8 cellular contexts compared by ENCODE assay signal in the genomic region with DNA sequence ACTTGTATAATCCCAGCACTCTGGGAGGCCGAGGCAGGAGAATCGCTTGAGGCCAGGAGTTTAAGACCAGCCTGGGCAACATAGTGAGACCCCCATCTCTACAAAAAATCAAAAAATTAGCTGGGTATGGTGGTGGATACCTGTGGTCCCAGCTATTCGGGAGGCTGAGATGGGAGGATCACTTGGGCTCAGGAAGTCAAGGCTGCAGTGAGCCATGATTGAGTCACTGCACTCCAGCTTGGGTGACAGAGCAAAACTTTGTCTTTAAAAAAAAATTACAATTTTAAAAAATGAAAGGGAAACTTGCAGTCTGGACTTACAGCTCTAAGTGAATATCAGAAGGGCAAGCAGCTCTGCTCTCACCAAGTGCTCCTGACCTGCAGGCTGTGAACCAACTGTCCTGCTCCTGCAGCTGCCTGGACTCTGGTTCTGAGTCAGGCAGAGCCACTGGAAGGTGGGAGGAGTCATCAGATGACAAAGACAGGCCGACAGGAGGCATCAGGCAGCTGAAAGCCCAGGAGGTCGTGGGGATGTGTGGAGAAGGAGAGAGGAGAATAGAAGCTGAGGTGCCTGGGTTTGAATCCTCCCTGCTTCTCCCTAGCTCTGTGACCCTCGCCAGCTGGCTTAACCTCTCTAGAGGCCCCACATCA. TPM values are rescaled to one million over a fixed set of nuclear protein-coding genes. Genes with fewer than 3 reads are reported as not detected.
DNase-seq lines count a peak whose midpoint lies in the region; ATAC-seq and TF ChIP-seq lines count a peak whose summit lies in the region.

No MANE protein-coding gene starts in this region.

- DNase-seq in AG04450 (ENCODE audit: low read depth, low spot score) (no peak), WTC11 (ENCODE audit: low spot score) (peak; percentile 39), left kidney (ENCODE audit: low read depth, low spot score) (peak; percentile 35), NCI-H2081 (lab: John Stamatoyannopoulos, UW) (no peak), globus pallidus (ENCODE audit: low spot score) (no peak)
- DNase-seq in stimulated activated CD4-positive, alpha-beta T cell treated with anti-CD3 and anti-CD28 coated beads, Interleukin-4, amount 100 ng/mL, for 24 hours: no peak

- TF ChIP-seq CTCF in AG04450 (IDR thresholded peaks at IDR 0.05; ENCODE audit: low read depth, low read length): peak; percentile 34
- no peak for TF ChIP-seq CTCF in WTC11 (IDR thresholded peaks at IDR 0.05)

- H3K27me3 ChIP-seq in AG04450 (ENCODE audit: control insufficient read depth, insufficient read depth, low read length): peaks cover 8% of the 10 kb centered on the region

- peaks cover 20% of the 10 kb centered on the region for H3K4me1 Mint-ChIP-seq in WTC11

- H3K9me3 ChIP-seq in AG04450 (ENCODE audit: control insufficient read depth, insufficient read depth, low read length): no peaks in the 10 kb centered on the region

- H3K36me3 Mint-ChIP-seq in WTC11: peaks cover 8% of the 10 kb centered on the region; the same call in 1 of the 2 replicates

- no peak overlapping the region for H3K27ac ChIP-seq in AG04450 (ENCODE audit: low read depth, low read length)

- no peak overlapping the region for H3K4me3 ChIP-seq in AG04450 (ENCODE audit: low read depth, low read length)

- ATAC-seq in GM18511 (IDR thresholded peaks at IDR 0.05; ENCODE audit: unreplicated experiment) (peak; percentile 70), HG03039 (IDR thresholded peaks at IDR 0.05; ENCODE audit: unreplicated experiment) (peak; percentile 83), WTC11 (peak; percentile 72)

- H3K27me3 Mint-ChIP-seq in WTC11 (ENCODE audit: low read depth): no peaks in the 10 kb centered on the region; the same call in 1 of the 2 replicates

- peak overlapping the region; percentile 70; the same call in 1 of the 2 replicates for H3K27ac Mint-ChIP-seq in WTC11

- H3K9me3 Mint-ChIP-seq in WTC11: no peaks in the 10 kb centered on the region

- POLR2A ChIA-PET in AG04450 (lab: Yijun Ruan, JAX) (no interaction called here), WTC11 (lab: Charles Lee) (interaction anchor here (1.3 to 1.7 kb wide), 2 partner anchors 21 to 33 kb away, joined by 4 to 5 read pairs; a partner anchor contains a TSS)

- H3K4me3 Mint-ChIP-seq in WTC11: no peak overlapping the region

- CTCF ChIA-PET in AG04450 (lab: Charles Lee) (interaction anchor here (0.9 to 2.1 kb wide), 6 partner anchors 19 to 201 kb away, joined by 3 to 23 read pairs (median 4); no protein-coding TSS in a partner anchor), WTC11 (lab: Charles Lee) (interaction anchor here (0.6 to 1.8 kb wide), 18 partner anchors 7 to 201 kb away, joined by 3 to 12 read pairs (median 4); a partner anchor contains a TSS)

TF ChIP-seq in WTC11, 78 proteins besides CTCF, POLR2A, EP300 and RAD21:
- TF ChIP-seq SMAD4 (CRISPR knock-in tag; IDR thresholded peaks at IDR 0.05) (no peak), ZNF232 (CRISPR knock-in tag; IDR thresholded peaks at IDR 0.05) (no peak), ZBTB21 (CRISPR knock-in tag; IDR thresholded peaks at IDR 0.05; ENCODE audit: borderline replicate concordance) (no peak)
- TF ChIP-seq, protein P1, sequence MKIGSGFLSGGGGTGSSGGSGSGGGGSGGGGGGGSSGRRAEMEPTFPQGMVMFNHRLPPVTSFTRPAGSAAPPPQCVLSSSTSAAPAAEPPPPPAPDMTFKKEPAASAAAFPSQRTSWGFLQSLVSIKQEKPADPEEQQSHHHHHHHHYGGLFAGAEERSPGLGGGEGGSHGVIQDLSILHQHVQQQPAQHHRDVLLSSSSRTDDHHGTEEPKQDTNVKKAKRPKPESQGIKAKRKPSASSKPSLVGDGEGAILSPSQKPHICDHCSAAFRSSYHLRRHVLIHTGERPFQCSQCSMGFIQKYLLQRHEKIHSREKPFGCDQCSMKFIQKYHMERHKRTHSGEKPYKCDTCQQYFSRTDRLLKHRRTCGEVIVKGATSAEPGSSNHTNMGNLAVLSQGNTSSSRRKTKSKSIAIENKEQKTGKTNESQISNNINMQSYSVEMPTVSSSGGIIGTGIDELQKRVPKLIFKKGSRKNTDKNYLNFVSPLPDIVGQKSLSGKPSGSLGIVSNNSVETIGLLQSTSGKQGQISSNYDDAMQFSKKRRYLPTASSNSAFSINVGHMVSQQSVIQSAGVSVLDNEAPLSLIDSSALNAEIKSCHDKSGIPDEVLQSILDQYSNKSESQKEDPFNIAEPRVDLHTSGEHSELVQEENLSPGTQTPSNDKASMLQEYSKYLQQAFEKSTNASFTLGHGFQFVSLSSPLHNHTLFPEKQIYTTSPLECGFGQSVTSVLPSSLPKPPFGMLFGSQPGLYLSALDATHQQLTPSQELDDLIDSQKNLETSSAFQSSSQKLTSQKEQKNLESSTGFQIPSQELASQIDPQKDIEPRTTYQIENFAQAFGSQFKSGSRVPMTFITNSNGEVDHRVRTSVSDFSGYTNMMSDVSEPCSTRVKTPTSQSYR (CRISPR knock-in tag; IDR thresholded peaks at IDR 0.05): no peak
- TF ChIP-seq, protein P2, sequence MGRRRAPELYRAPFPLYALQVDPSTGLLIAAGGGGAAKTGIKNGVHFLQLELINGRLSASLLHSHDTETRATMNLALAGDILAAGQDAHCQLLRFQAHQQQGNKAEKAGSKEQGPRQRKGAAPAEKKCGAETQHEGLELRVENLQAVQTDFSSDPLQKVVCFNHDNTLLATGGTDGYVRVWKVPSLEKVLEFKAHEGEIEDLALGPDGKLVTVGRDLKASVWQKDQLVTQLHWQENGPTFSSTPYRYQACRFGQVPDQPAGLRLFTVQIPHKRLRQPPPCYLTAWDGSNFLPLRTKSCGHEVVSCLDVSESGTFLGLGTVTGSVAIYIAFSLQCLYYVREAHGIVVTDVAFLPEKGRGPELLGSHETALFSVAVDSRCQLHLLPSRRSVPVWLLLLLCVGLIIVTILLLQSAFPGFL (CRISPR knock-in tag; IDR thresholded peaks at IDR 0.05; ENCODE audit: borderline replicate concordance): no peak

RNA-seq across cellular contexts. Expression of a gene that starts 9.6 kb away (rescaled TPM):
- polyA plus RNA-seq in AG04450 (2011; rRNA removed): not detected in 2 replicates
- polyA minus RNA-seq in AG04450 (2011; rRNA and poly(A)+ RNA removed): not detected in 2 replicates
- 0.26 to 0.39 TPM (median 0.34 TPM) in 3 replicates for total RNA-seq in WTC11 (2021)

RNA-seq across cellular contexts. Expression of a gene that starts 16.4 kb away (rescaled TPM):
- 76.6 and 82.8 TPM in 2 replicates for polyA plus RNA-seq in AG04450 (2011; rRNA removed)
- 29.2 and 33.0 TPM in 2 replicates for polyA minus RNA-seq in AG04450 (2011; rRNA and poly(A)+ RNA removed)
- total RNA-seq in WTC11 (2021): 63.5 to 92.8 TPM (median 68.4 TPM) in 3 replicates

RNA-seq across cellular contexts. Expression of a gene that starts 20.5 kb away (rescaled TPM):
- 63.8 and 76.8 TPM in 2 replicates for polyA plus RNA-seq in AG04450 (2011; rRNA removed)
- polyA minus RNA-seq in AG04450 (2011; rRNA and poly(A)+ RNA removed): 97.8 and 121 TPM in 2 replicates
- total RNA-seq in WTC11 (2021): 38.8 to 48.5 TPM (median 47.4 TPM) in 3 replicates

RNA-seq across cellular contexts. Expression of a gene that starts 31.5 kb away (rescaled TPM):
- polyA plus RNA-seq in AG04450 (2011; rRNA removed): 14.6 and 17.5 TPM in 2 replicates
- 24.5 and 30.1 TPM in 2 replicates for polyA minus RNA-seq in AG04450 (2011; rRNA and poly(A)+ RNA removed)
- 20.5 to 27.1 TPM (median 21.5 TPM) in 3 replicates for total RNA-seq in WTC11 (2021)

RNA-seq across cellular contexts. Expression of a gene that starts 50.5 kb away (rescaled TPM):
- 15.2 and 21.1 TPM in 2 replicates for polyA plus RNA-seq in AG04450 (2011; rRNA removed)
- polyA minus RNA-seq in AG04450 (2011; rRNA and poly(A)+ RNA removed): 4.6 and 6.0 TPM in 2 replicates
- total RNA-seq in WTC11 (2021): 49.1 to 51.8 TPM (median 50.2 TPM) in 3 replicates

Comparison
In these comparisons a context has a peak if more than half of its experiments do, and no peak if none do; other contexts are left out.
1. DNase-seq: peak in WTC11 (single experiment) and left kidney (single experiment); none in AG04450 (single experiment), stimulated activated CD4-positive, alpha-beta T cell treated with anti-CD3 and anti-CD28 coated beads, Interleukin-4, amount 100 ng/mL, for 24 hours (single experiment), NCI-H2081 (0 of 2) and globus pallidus (single experiment).
2. Peak in every context shown above with its lines, with median percentiles within 50 percentile points of each other: ATAC-seq.